Comparison of ENCODE assay signal across 8 cellular contexts in the genomic region with DNA sequence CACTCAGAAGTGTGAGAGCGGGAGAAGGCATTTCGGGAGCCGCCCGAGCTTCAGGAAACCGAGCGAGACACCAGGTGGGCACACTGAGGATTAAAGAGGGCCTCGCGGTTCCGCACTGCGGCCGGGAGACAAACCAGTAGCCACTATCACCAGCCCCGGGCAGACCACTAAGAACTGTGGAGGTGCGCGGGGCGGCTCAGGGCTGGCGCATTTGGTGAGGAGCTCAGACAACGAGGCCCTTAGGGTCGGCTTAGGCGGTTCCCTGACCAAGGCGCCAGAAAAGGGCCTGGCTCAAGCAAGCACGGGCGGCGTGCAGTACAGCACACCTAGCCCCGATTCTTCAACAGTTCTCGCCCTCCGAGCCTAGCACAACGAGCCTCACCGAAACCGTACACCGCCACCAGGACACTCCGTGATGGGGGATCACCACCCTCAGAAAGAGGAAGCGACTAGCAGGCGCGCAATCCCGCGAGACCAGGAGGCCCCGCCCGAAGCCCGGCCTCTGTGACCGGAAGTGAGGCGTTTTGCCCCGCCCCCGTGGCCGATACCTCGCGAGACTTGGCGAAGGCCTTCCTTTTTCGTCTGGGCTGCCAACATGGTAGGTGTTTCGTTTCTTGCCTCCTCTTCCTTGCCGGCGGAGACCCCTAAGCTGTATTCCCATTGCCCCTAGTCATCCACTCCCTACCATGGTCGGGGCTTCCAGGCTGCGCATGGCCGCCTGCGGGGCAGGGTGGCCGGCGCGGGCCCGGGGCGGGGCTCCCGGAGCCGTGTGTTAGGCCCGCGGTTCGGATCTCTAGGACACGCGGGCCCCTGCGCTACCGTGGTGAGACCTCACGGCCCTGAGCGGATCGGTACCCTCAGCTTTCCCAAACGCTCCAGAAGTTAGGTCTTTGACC. TPM values are rescaled to one million over a fixed set of nuclear protein-coding genes. Genes with fewer than 3 reads are reported as not detected.
DNase-seq lines count a peak whose midpoint lies in the region; ATAC-seq, FAIRE-seq and TF ChIP-seq lines count a peak whose summit lies in the region.

A gene (plus strand): TSS at position 574 of the 896 bp plus-strand sequence. CDS start 22 bp downstream, at position 596.
A gene with protein sequence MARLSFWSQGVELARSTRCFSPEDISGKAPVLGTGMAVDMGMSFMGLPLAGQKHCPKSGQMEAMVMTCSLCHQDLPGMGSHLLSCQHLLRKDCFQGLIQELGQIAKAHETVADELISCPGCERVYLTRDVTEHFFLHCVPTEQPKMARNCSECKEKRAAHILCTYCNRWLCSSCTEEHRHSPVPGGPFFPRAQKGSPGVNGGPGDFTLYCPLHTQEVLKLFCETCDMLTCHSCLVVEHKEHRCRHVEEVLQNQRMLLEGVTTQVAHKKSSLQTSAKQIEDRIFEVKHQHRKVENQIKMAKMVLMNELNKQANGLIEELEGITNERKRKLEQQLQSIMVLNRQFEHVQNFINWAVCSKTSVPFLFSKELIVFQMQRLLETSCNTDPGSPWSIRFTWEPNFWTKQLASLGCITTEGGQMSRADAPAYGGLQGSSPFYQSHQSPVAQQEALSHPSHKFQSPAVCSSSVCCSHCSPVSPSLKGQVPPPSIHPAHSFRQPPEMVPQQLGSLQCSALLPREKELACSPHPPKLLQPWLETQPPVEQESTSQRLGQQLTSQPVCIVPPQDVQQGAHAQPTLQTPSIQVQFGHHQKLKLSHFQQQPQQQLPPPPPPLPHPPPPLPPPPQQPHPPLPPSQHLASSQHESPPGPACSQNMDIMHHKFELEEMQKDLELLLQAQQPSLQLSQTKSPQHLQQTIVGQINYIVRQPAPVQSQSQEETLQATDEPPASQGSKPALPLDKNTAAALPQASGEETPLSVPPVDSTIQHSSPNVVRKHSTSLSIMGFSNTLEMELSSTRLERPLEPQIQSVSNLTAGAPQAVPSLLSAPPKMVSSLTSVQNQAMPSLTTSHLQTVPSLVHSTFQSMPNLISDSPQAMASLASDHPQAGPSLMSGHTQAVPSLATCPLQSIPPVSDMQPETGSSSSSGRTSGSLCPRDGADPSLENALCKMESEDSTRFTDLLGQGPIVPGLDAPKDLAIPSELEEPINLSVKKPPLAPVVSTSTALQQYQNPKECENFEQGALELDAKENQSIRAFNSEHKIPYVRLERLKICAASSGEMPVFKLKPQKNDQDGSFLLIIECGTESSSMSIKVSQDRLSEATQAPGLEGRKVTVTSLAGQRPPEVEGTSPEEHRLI (N-terminal part only) (minus strand): TSS at position 447 of the 896 bp plus-strand sequence. CDS start 10,391 bp downstream, outside the sequence.

- TF ChIP-seq POLR2A in GM19099 (IDR thresholded peaks at IDR 0.05; ENCODE audit: extremely low read depth, insufficient read length, low read depth): peak; percentile 99

- no peak for TF ChIP-seq CTCF in kidney (IDR thresholded peaks at IDR 0.05; ENCODE audit: borderline replicate concordance, extremely low read depth, insufficient read depth)

- H3K27ac ChIP-seq in kidney (ENCODE audit: low read depth in 2 of 2, low read length in 2 of 2): peak within 1 kb of the TSS; percentile 91 to 95

- ATAC-seq in HG03378 (IDR thresholded peaks at IDR 0.05; ENCODE audit: unreplicated experiment): peak; percentile 91
- ATAC-seq in activated CD4-positive, CD25-positive, alpha-beta regulatory T cell treated with anti-CD3 and anti-CD28 coated beads, Interleukin-2, amount 50 U/mL, for 24 hours: peak; percentile 91 to 92
- ATAC-seq in central memory CD8-positive, alpha-beta T cell (replicated peaks; ENCODE audit: extremely low read depth, poor library complexity, severe bottlenecking): peak; percentile 95

- H3K9me3 ChIP-seq in kidney (ENCODE audit: control insufficient read depth in 1 of 2, low read length in 2 of 2): no peaks in the 10 kb centered on the region

- intact Hi-C loops in kidney (cut with DNase I): no loop called here

- H3K36me3 Mint-ChIP-seq in central memory CD8-positive, alpha-beta T cell (ENCODE audit: insufficient read depth): peaks cover 55% of the 10 kb centered on the region

- peak within 1 kb of the TSS; percentile 96 for H3K27ac Mint-ChIP-seq in central memory CD8-positive, alpha-beta T cell (ENCODE audit: low read depth)

- peak within 1 kb of the TSS; percentile 91 to 95 for H3K4me3 ChIP-seq in kidney (ENCODE audit: low read length in 2 of 2)

- peaks cover 19 to 29% of the 10 kb centered on the region in 2 donors for H3K36me3 ChIP-seq in kidney (ENCODE audit: control insufficient read depth in 1 of 2, insufficient read depth in 2 of 2, low read length in 2 of 2)

- peaks cover 10 to 21% of the 10 kb centered on the region in 2 donors for H3K4me1 ChIP-seq in kidney (ENCODE audit: control insufficient read depth in 1 of 2, insufficient read depth in 1 of 2, low read depth in 1 of 2, low read length in 2 of 2)

- peak within 1 kb of the TSS; percentile 99 for H3K9ac ChIP-seq in kidney (ENCODE audit: low read length in 2 of 2)

- peaks cover 8% of the 10 kb centered on the region for H3K9me3 Mint-ChIP-seq in central memory CD8-positive, alpha-beta T cell

- peaks cover 47% of the 10 kb centered on the region for H3K4me1 Mint-ChIP-seq in central memory CD8-positive, alpha-beta T cell

- DNase-seq in AML-193 (lab: John Stamatoyannopoulos, UW) (peak; percentile 81 to 89), NCI-H446 treated with DMSO at 0.1 percent for 48 hours (lab: John Stamatoyannopoulos, UW) (peak; percentile 94), kidney (peak; percentile 99)
- DNase-seq in central memory CD8-positive, alpha-beta T cell (ENCODE audit: low spot score in 2 of 2): peak; percentile 98 to 100
- peak; percentile 99 to 100 for DNase-seq in stimulated activated CD4-positive, alpha-beta T cell treated with anti-CD3 and anti-CD28 coated beads, Interleukin-15, amount 100 ng/mL, for 1 hour (ENCODE audit: low read depth in 1 of 2, low spot score in 1 of 2)

- H3K27me3 Mint-ChIP-seq in central memory CD8-positive, alpha-beta T cell: no peaks in the 10 kb centered on the region

- H3K4me3 Mint-ChIP-seq in central memory CD8-positive, alpha-beta T cell: peak within 1 kb of the TSS; percentile 93

- peak; percentile 35 for FAIRE-seq in kidney (lab: Jason Lieb, UNC)

RNA-seq across cellular contexts. Expression of the first gene that starts in this region (rescaled TPM):
- 664 TPM for total RNA-seq in kidney
- polyA plus RNA-seq in kidney (ENCODE audit: insufficient read depth, low read depth, low replicate concordance): 2,260 TPM

RNA-seq across cellular contexts. Expression of the second gene that starts in this region (rescaled TPM):
- total RNA-seq in kidney: 25.7 TPM
- polyA plus RNA-seq in kidney (ENCODE audit: insufficient read depth, low read depth, low replicate concordance): 1.4 TPM

Comparison
In these comparisons a context has a peak if more than half of its experiments do, and no peak if none do; other contexts are left out.
1. Peak in every context shown above with its lines: DNase-seq, ATAC-seq, H3K4me3 ChIP-seq and H3K27ac ChIP-seq.